20 cellular contexts compared by ENCODE assay signal in the genomic region with DNA sequence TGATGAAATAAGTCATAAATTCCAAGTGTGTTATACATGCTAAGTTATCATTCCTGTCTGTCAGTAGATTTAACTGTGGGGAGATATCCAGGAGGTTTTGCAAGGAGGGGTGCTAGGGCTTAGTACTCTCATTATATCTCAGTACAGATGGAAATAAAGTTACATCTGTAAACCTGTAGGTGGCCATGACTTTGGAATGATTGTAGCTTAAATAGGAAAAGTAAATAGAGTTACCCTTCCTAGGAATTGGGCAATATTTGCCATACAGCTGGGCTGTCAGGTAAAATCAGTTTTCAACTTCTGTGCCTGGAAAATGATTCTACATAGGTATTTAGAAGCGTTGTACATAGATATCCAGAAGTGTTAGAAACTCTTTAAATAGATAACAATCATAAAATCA. TPM values are rescaled to one million over a fixed set of nuclear protein-coding genes. Genes with fewer than 3 reads are reported as not detected.
"Had no signal": no experiment of that assay in that cellular context is flagged by ENCODE, and none has a peak within 500 bp of the region (broad histone marks: within the 10 kb centered on the region; RNA-seq: fewer than 3 reads in every experiment).

No MANE protein-coding gene starts in this region.

- H3K36me3 ChIP-seq: ascending aorta, breast epithelium, esophagus muscularis mucosa, lower lobe of right lung, tibial nerve had no signal

- H3K4me1 ChIP-seq: ascending aorta, breast epithelium, esophagus muscularis mucosa, lower lobe of right lung, tibial nerve had no signal

- H3K27ac Mint-ChIP-seq: activated CD4-positive, alpha-beta T cell treated with anti-CD3 and anti-CD28 coated beads, Interleukin-2, amount 10 ng/mL, durations not matched to agents 24 days and 14 days; activated naive CD4-positive, alpha-beta T cell treated with anti-CD3 and anti-CD28 coated beads, Interleukin-2, amount 50 U/mL, for 24 hours; natural killer cell treated with Interleukin-12 subunit alpha and Interleukin-12 subunit beta and Interleukin-15 and Interleukin-18, amount 100 ng/mL, for 72 hours had no signal

- H3K4me3 Mint-ChIP-seq: activated CD4-positive, alpha-beta T cell treated with anti-CD3 and anti-CD28 coated beads, Interleukin-2, amount 10 ng/mL, durations not matched to agents 24 days and 14 days; activated naive CD4-positive, alpha-beta T cell treated with anti-CD3 and anti-CD28 coated beads, Interleukin-2, amount 50 U/mL, for 24 hours; natural killer cell treated with Interleukin-12 subunit alpha and Interleukin-12 subunit beta and Interleukin-15 and Interleukin-18, amount 100 ng/mL, for 72 hours had no signal

- H3K4me3 ChIP-seq: ascending aorta, breast epithelium, esophagus muscularis mucosa, lower lobe of right lung, tibial nerve had no signal

- H3K9me3 Mint-ChIP-seq: activated CD4-positive, alpha-beta T cell treated with anti-CD3 and anti-CD28 coated beads, Interleukin-2, amount 10 ng/mL, durations not matched to agents 24 days and 14 days; activated naive CD4-positive, alpha-beta T cell treated with anti-CD3 and anti-CD28 coated beads, Interleukin-2, amount 50 U/mL, for 24 hours; natural killer cell treated with Interleukin-12 subunit alpha and Interleukin-12 subunit beta and Interleukin-15 and Interleukin-18, amount 100 ng/mL, for 72 hours had no signal

- H3K36me3 Mint-ChIP-seq: activated naive CD4-positive, alpha-beta T cell treated with anti-CD3 and anti-CD28 coated beads, Interleukin-2, amount 50 U/mL, for 24 hours; natural killer cell treated with Interleukin-12 subunit alpha and Interleukin-12 subunit beta and Interleukin-15 and Interleukin-18, amount 100 ng/mL, for 72 hours had no signal

- H3K4me1 Mint-ChIP-seq: activated CD4-positive, alpha-beta T cell treated with anti-CD3 and anti-CD28 coated beads, Interleukin-2, amount 10 ng/mL, durations not matched to agents 24 days and 14 days; activated naive CD4-positive, alpha-beta T cell treated with anti-CD3 and anti-CD28 coated beads, Interleukin-2, amount 50 U/mL, for 24 hours had no signal

- H3K27me3 ChIP-seq: ascending aorta, breast epithelium, tibial nerve had no signal

- H3K27ac ChIP-seq: ascending aorta, breast epithelium, esophagus muscularis mucosa, lower lobe of right lung, tibial nerve had no signal

- H3K9me3 ChIP-seq: ascending aorta, breast epithelium, lower lobe of right lung had no signal

- DNase-seq: activated CD4-positive, alpha-beta T cell treated with anti-CD3 and anti-CD28 coated beads, Interleukin-2, amount 10 ng/mL, durations not matched to agents 24 days and 14 days; activated CD8-positive, alpha-beta memory T cell treated with anti-CD3 and anti-CD28 coated beads, Interleukin-2, amount 50 U/mL, for 4 hours; activated effector memory CD4-positive, alpha-beta T cell treated with Interleukin-2 at 50 U/mL for 16 hours; activated T-cell treated with anti-CD3 and anti-CD28 coated beads, Interleukin-2, amount 50 U/mL, for 48 hours; cerebellar nuclear complex; cortex of kidney; lower lobe of right lung; stimulated activated CD4-positive, alpha-beta T cell treated with anti-CD3 and anti-CD28 coated beads, Interleukin-12 subunit alpha, Interleukin-12 subunit beta, amount 100 ng/mL, for 4 hours; stimulated activated CD4-positive, alpha-beta T cell treated with anti-CD3 and anti-CD28 coated beads, Interleukin-1b, Interleukin-23, amount 100 ng/mL, for 48 hours; stimulated activated naive CD4-positive, alpha-beta T cell treated with Interleukin-2 at 50 U/mL for 16 hours; substantia nigra; T1000 had no signal

- ATAC-seq: natural killer cell treated with Interleukin-12 subunit alpha and Interleukin-12 subunit beta and Interleukin-15 and Interleukin-18, amount 100 ng/mL, for 72 hours had no signal

RNA-seq across cellular contexts. Expression of a gene that starts 19.8 kb away (rescaled TPM):
- total RNA-seq: activated CD4-positive, alpha-beta T cell treated with anti-CD3 and anti-CD28 coated beads, Interleukin-2, amount 10 ng/mL, durations not matched to agents 24 days and 14 days; ascending aorta; breast epithelium; natural killer cell treated with Interleukin-12 subunit alpha and Interleukin-12 subunit beta and Interleukin-15 and Interleukin-18, amount 100 ng/mL, for 72 hours; posterior vena cava; T-helper 1 cell treated with Interleukin-12 subunit alpha and Interleukin-12 subunit beta and Interleukin-4 antibody, amounts not matched to agents 30 ng/mL and 1 ng/mL, for 36 hours; tibial nerve had no signal
